ENCODE assay signal across 1 cellular context in the genomic region with DNA sequence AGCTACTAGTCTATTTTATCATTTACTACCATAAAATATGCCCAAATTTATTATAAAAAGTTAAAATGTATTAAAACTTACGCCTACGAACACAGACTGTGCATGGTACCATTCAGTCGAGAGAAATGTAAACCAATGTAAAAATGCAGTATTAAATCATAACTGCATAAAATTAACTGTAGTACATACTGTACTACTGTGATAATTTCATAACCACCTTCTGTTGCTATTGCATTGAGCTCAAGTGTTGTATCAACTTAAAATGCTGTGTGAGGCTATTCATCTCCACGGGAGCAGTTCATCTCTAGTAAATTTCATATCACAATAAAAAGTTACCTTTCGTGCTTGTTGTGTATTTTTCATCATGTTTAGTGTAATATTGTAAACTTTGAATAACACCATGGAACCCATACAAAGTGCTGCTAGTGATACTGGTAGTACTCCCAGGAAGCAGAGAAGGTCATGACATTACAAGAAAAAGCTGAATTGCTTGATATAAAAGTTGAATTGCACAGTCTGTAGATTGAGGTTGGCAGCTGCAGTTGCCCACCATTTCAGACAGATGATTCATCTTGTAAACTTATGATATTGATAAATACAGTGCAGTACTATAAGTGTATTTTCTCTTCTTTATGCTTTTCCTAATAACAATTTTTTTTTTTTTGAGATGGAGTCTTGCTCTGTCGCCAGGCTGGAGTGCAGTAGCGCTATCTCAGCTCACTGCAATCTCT.
TF ChIP-seq lines count a peak whose summit lies in the region.

No MANE protein-coding gene starts in this region.

TF ChIP-seq in SK-N-SH, 30 proteins besides CTCF, POLR2A, EP300 and RAD21 (continued from another document):
- TF ChIP-seq, protein P1, sequence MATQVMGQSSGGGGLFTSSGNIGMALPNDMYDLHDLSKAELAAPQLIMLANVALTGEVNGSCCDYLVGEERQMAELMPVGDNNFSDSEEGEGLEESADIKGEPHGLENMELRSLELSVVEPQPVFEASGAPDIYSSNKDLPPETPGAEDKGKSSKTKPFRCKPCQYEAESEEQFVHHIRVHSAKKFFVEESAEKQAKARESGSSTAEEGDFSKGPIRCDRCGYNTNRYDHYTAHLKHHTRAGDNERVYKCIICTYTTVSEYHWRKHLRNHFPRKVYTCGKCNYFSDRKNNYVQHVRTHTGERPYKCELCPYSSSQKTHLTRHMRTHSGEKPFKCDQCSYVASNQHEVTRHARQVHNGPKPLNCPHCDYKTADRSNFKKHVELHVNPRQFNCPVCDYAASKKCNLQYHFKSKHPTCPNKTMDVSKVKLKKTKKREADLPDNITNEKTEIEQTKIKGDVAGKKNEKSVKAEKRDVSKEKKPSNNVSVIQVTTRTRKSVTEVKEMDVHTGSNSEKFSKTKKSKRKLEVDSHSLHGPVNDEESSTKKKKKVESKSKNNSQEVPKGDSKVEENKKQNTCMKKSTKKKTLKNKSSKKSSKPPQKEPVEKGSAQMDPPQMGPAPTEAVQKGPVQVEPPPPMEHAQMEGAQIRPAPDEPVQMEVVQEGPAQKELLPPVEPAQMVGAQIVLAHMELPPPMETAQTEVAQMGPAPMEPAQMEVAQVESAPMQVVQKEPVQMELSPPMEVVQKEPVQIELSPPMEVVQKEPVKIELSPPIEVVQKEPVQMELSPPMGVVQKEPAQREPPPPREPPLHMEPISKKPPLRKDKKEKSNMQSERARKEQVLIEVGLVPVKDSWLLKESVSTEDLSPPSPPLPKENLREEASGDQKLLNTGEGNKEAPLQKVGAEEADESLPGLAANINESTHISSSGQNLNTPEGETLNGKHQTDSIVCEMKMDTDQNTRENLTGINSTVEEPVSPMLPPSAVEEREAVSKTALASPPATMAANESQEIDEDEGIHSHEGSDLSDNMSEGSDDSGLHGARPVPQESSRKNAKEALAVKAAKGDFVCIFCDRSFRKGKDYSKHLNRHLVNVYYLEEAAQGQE (IDR thresholded peaks at IDR 0.05; ENCODE audit: low read depth, low read length): no peak
- TF ChIP-seq, protein P2, sequence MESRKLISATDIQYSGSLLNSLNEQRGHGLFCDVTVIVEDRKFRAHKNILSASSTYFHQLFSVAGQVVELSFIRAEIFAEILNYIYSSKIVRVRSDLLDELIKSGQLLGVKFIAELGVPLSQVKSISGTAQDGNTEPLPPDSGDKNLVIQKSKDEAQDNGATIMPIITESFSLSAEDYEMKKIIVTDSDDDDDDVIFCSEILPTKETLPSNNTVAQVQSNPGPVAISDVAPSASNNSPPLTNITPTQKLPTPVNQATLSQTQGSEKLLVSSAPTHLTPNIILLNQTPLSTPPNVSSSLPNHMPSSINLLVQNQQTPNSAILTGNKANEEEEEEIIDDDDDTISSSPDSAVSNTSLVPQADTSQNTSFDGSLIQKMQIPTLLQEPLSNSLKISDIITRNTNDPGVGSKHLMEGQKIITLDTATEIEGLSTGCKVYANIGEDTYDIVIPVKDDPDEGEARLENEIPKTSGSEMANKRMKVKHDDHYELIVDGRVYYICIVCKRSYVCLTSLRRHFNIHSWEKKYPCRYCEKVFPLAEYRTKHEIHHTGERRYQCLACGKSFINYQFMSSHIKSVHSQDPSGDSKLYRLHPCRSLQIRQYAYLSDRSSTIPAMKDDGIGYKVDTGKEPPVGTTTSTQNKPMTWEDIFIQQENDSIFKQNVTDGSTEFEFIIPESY (IDR thresholded peaks at IDR 0.05; ENCODE audit: borderline replicate concordance, low read depth): no peak
